In the genomic region with DNA sequence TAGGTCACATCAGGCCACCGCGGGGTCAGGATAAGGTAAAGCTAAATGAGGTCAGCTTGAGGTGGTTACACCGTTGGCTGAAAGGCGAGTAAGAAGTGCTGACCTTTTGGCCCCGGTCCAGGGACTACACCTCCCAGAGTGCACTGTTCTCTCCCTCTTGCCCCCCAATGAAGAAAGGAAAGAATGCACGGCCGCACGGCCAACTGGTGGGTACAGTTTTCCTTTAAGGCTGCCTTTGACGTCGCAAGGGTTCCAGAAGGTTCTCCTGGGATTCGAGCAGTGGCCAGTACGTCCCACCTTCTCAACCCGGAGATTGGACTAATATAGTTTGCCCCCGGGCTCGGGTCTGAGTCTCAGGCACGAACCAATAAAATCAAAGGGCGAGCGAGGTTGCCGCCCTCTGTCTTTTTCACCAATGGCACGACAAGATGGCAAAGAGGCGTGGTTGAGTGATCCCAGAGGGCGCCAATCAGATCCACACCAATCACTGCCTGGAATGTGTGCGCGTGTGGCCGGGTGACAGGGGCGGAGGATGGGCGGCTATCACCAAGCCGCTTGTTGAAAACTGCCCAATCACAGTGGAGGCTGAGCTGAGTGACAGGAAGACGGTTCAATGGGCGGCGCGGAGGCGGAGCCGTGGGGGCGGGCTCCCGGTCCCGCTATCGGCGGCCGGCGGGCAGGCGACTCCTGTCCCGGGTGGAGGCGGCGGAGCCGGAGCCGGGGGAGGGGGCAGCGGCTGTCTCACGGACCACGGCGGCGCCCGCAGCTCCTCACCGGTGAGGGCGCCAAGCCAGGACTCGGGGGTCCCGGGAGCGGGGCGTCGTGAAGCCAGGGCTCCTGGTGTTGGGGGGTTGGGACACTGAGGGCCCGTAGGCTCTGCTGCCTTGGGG, we compare ENCODE assay signal across 1 cellular context.
A peak's percentile ranks its signal among the peaks of the same experiment; 100 is the strongest.
TF ChIP-seq lines count a peak whose summit lies in the region.

A gene (plus strand): TSS at position 690 of the 890 bp plus-strand sequence. CDS start 886 bp downstream, outside the sequence.

TF ChIP-seq in K562, 482 proteins besides CTCF, POLR2A, EP300 and RAD21 (continued from another document):
- TF ChIP-seq, protein P1, sequence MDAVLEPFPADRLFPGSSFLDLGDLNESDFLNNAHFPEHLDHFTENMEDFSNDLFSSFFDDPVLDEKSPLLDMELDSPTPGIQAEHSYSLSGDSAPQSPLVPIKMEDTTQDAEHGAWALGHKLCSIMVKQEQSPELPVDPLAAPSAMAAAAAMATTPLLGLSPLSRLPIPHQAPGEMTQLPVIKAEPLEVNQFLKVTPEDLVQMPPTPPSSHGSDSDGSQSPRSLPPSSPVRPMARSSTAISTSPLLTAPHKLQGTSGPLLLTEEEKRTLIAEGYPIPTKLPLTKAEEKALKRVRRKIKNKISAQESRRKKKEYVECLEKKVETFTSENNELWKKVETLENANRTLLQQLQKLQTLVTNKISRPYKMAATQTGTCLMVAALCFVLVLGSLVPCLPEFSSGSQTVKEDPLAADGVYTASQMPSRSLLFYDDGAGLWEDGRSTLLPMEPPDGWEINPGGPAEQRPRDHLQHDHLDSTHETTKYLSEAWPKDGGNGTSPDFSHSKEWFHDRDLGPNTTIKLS (IDR thresholded peaks at IDR 0.05; ENCODE audit: borderline replicate concordance, low read depth) = peak; percentile 57
- TF ChIP-seq PHF21A (IDR thresholded peaks at IDR 0.05; ENCODE audit: borderline replicate concordance, low read depth) (peak; percentile 98), ASH1L (IDR thresholded peaks at IDR 0.05; ENCODE audit: borderline replicate concordance, low read depth, partially characterized antibody) (peak; percentile 92), ARID1B (IDR thresholded peaks at IDR 0.05) (no peak), RBBP5 (IDR thresholded peaks at IDR 0.05; ENCODE audit: borderline replicate concordance, insufficient read depth, low read length, poor library complexity, severe bottlenecking) (peak; percentile 40), ZNF444 (CRISPR knock-in tag; IDR thresholded peaks at IDR 0.05) (no peak), ZNF143 (CRISPR knock-in tag; IDR thresholded peaks at IDR 0.05) (peak; percentile 82), TEAD1 (CRISPR knock-in tag; IDR thresholded peaks at IDR 0.05) (peak; percentile 97 to 100), NR3C1 (CRISPR knock-in tag; IDR thresholded peaks at IDR 0.05) (no peak), TEAD4 (IDR thresholded peaks at IDR 0.05; ENCODE audit: low read length) (peak; percentile 92), TEAD4 (CRISPR knock-in tag; IDR thresholded peaks at IDR 0.05; ENCODE audit: borderline replicate concordance) (peak; percentile 98), CHD2 (IDR thresholded peaks at IDR 0.05; ENCODE audit: low read depth, low read length) (peak; percentile 83), GTF2F1 (IDR thresholded peaks at IDR 0.05; ENCODE audit: low read depth, low read length) (no peak), SRF (CRISPR knock-in tag; IDR thresholded peaks at IDR 0.05) (no peak), RCOR1 (IDR thresholded peaks at IDR 0.05; ENCODE audit: borderline replicate concordance in 1 of 2, low read depth in 2 of 2, low read length in 2 of 2) (peak; percentile 93 to 98), BHLHE40 (IDR thresholded peaks at IDR 0.05; ENCODE audit: low read length) (peak; percentile 85), GATAD2B (IDR thresholded peaks at IDR 0.05; ENCODE audit: borderline replicate concordance) (no peak), MTA3 (IDR thresholded peaks at IDR 0.05; ENCODE audit: borderline replicate concordance) (peak; percentile 64; the same call in 1 of the 2 replicates), RBM25 (IDR thresholded peaks at IDR 0.05; ENCODE audit: low read depth, low read length, severe bottlenecking) (peak; percentile 98), ATF1 (CRISPR knock-in tag; IDR thresholded peaks at IDR 0.05) (no peak), ATF1 (tag; IDR thresholded peaks at IDR 0.05) (peak; percentile 90), SMAD4 (CRISPR knock-in tag; conservative IDR thresholded peaks at IDR 0.05) (peak; percentile 31; the same call in 1 of the 2 replicates), CC2D1A (IDR thresholded peaks at IDR 0.05) (peak; percentile 38; the same call in 1 of the 2 replicates), NR2C2 (CRISPR knock-in tag; IDR thresholded peaks at IDR 0.05) (0 out of 2 replicates have a peak, but pooled peaks have one; percentile 42), NR2C2 (tag; IDR thresholded peaks at IDR 0.05) (peak; percentile 95), TEAD2 (tag; IDR thresholded peaks at IDR 0.05) (peak; percentile 96), CBX2 (IDR thresholded peaks at IDR 0.05; ENCODE audit: insufficient read depth, low read length, poor library complexity, severe bottlenecking) (no peak)
- TF ChIP-seq, protein P2, sequence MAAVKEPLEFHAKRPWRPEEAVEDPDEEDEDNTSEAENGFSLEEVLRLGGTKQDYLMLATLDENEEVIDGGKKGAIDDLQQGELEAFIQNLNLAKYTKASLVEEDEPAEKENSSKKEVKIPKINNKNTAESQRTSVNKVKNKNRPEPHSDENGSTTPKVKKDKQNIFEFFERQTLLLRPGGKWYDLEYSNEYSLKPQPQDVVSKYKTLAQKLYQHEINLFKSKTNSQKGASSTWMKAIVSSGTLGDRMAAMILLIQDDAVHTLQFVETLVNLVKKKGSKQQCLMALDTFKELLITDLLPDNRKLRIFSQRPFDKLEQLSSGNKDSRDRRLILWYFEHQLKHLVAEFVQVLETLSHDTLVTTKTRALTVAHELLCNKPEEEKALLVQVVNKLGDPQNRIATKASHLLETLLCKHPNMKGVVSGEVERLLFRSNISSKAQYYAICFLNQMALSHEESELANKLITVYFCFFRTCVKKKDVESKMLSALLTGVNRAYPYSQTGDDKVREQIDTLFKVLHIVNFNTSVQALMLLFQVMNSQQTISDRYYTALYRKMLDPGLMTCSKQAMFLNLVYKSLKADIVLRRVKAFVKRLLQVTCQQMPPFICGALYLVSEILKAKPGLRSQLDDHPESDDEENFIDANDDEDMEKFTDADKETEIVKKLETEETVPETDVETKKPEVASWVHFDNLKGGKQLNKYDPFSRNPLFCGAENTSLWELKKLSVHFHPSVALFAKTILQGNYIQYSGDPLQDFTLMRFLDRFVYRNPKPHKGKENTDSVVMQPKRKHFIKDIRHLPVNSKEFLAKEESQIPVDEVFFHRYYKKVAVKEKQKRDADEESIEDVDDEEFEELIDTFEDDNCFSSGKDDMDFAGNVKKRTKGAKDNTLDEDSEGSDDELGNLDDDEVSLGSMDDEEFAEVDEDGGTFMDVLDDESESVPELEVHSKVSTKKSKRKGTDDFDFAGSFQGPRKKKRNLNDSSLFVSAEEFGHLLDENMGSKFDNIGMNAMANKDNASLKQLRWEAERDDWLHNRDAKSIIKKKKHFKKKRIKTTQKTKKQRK (IDR thresholded peaks at IDR 0.05; ENCODE audit: borderline replicate concordance, low read depth, low read length) = peak; percentile 87
- TF ChIP-seq, protein P3, sequence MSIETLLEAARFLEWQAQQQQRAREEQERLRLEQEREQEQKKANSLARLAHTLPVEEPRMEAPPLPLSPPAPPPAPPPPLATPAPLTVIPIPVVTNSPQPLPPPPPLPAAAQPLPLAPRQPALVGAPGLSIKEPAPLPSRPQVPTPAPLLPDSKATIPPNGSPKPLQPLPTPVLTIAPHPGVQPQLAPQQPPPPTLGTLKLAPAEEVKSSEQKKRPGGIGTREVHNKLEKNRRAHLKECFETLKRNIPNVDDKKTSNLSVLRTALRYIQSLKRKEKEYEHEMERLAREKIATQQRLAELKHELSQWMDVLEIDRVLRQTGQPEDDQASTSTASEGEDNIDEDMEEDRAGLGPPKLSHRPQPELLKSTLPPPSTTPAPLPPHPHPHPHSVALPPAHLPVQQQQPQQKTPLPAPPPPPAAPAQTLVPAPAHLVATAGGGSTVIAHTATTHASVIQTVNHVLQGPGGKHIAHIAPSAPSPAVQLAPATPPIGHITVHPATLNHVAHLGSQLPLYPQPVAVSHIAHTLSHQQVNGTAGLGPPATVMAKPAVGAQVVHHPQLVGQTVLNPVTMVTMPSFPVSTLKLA (conservative IDR thresholded peaks at IDR 0.05) = peak; percentile 93 to 97
- TF ChIP-seq, protein P4, sequence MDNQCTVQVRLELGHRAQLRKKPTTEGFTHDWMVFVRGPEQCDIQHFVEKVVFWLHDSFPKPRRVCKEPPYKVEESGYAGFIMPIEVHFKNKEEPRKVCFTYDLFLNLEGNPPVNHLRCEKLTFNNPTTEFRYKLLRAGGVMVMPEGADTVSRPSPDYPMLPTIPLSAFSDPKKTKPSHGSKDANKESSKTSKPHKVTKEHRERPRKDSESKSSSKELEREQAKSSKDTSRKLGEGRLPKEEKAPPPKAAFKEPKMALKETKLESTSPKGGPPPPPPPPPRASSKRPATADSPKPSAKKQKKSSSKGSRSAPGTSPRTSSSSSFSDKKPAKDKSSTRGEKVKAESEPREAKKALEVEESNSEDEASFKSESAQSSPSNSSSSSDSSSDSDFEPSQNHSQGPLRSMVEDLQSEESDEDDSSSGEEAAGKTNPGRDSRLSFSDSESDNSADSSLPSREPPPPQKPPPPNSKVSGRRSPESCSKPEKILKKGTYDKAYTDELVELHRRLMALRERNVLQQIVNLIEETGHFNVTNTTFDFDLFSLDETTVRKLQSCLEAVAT (IDR thresholded peaks at IDR 0.05) = peak in 1 of 2 experiments; percentile 74; a peak in 1 of 4 replicates
